In genomic region chr6:148807784-148808183, GRCh38 we compare ENCODE assay signal across 17 cellular contexts.
DNase-seq lines count a peak whose midpoint lies in the region; ATAC-seq lines count a peak whose summit lies in the region.
"Had no signal": no experiment of that assay in that cellular context is flagged by ENCODE, and none has a peak within 500 bp of the region (broad histone marks: within the 10 kb centered on the region; RNA-seq: fewer than 3 reads in every experiment).

No MANE protein-coding gene starts in this region.

- no peaks in the 10 kb centered on the region for H3K9me3 Mint-ChIP-seq in stimulated activated naive CD8-positive, alpha-beta T cell treated with anti-CD3 and anti-CD28 coated beads, Interleukin-15, Interleukin-2, amounts not matched to agents 100 ng/mL and 50 ng/mL, for 24 hours
- no peaks in the 10 kb centered on the region for H3K9me3 Mint-ChIP-seq in stimulated activated naive CD8-positive, alpha-beta T cell treated with anti-CD3 and anti-CD28 coated beads, Interleukin-15, amount 100 ng/mL, for 72 hours
- H3K9me3 Mint-ChIP-seq in activated T-helper 17 cell treated with anti-CD3 and anti-CD28 coated beads, Interleukin-2, amount 50 U/mL, for 72 hours = no peaks in the 10 kb centered on the region

- no peak overlapping the region for H3K4me3 Mint-ChIP-seq in stimulated activated naive CD8-positive, alpha-beta T cell treated with anti-CD3 and anti-CD28 coated beads, Interleukin-15, Interleukin-2, amounts not matched to agents 100 ng/mL and 50 ng/mL, for 24 hours
- no peak overlapping the region for H3K4me3 Mint-ChIP-seq in stimulated activated naive CD8-positive, alpha-beta T cell treated with anti-CD3 and anti-CD28 coated beads, Interleukin-15, amount 100 ng/mL, for 72 hours
- H3K4me3 Mint-ChIP-seq in activated T-helper 17 cell treated with anti-CD3 and anti-CD28 coated beads, Interleukin-2, amount 50 U/mL, for 72 hours = no peak overlapping the region
- H3K4me3 Mint-ChIP-seq: CD14-positive monocyte; CD4-positive, alpha-beta memory T cell; GM23338 had no signal

- H3K36me3 Mint-ChIP-seq in stimulated activated naive CD8-positive, alpha-beta T cell treated with anti-CD3 and anti-CD28 coated beads, Interleukin-15, Interleukin-2, amounts not matched to agents 100 ng/mL and 50 ng/mL, for 24 hours (ENCODE audit: low read depth) = no peaks in the 10 kb centered on the region
- no peaks in the 10 kb centered on the region for H3K36me3 Mint-ChIP-seq in activated T-helper 17 cell treated with anti-CD3 and anti-CD28 coated beads, Interleukin-2, amount 50 U/mL, for 72 hours (ENCODE audit: low read depth)
- H3K36me3 Mint-ChIP-seq: CD14-positive monocyte had no signal

- H3K27me3 Mint-ChIP-seq in stimulated activated naive CD8-positive, alpha-beta T cell treated with anti-CD3 and anti-CD28 coated beads, Interleukin-15, Interleukin-2, amounts not matched to agents 100 ng/mL and 50 ng/mL, for 24 hours = no peaks in the 10 kb centered on the region
- H3K27me3 Mint-ChIP-seq in stimulated activated naive CD8-positive, alpha-beta T cell treated with anti-CD3 and anti-CD28 coated beads, Interleukin-15, amount 100 ng/mL, for 72 hours = no peaks in the 10 kb centered on the region
- no peaks in the 10 kb centered on the region for H3K27me3 Mint-ChIP-seq in activated T-helper 17 cell treated with anti-CD3 and anti-CD28 coated beads, Interleukin-2, amount 50 U/mL, for 72 hours
- H3K27me3 Mint-ChIP-seq: CD4-positive, alpha-beta memory T cell had no signal

- peak overlapping the region; percentile 19 for H3K27ac Mint-ChIP-seq in stimulated activated naive CD8-positive, alpha-beta T cell treated with anti-CD3 and anti-CD28 coated beads, Interleukin-15, Interleukin-2, amounts not matched to agents 100 ng/mL and 50 ng/mL, for 24 hours
- H3K27ac Mint-ChIP-seq in stimulated activated naive CD8-positive, alpha-beta T cell treated with anti-CD3 and anti-CD28 coated beads, Interleukin-15, amount 100 ng/mL, for 72 hours = no peak overlapping the region
- H3K27ac Mint-ChIP-seq in activated T-helper 17 cell treated with anti-CD3 and anti-CD28 coated beads, Interleukin-2, amount 50 U/mL, for 72 hours = peak overlapping the region; percentile 33
- H3K27ac Mint-ChIP-seq: CD4-positive, alpha-beta memory T cell; GM23338 had no signal

- no peaks in the 10 kb centered on the region for H3K4me1 Mint-ChIP-seq in stimulated activated naive CD8-positive, alpha-beta T cell treated with anti-CD3 and anti-CD28 coated beads, Interleukin-15, Interleukin-2, amounts not matched to agents 100 ng/mL and 50 ng/mL, for 24 hours (ENCODE audit: low read depth)
- H3K4me1 Mint-ChIP-seq in stimulated activated naive CD8-positive, alpha-beta T cell treated with anti-CD3 and anti-CD28 coated beads, Interleukin-15, amount 100 ng/mL, for 72 hours = no peaks in the 10 kb centered on the region
- peaks cover 6% of the 10 kb centered on the region for H3K4me1 Mint-ChIP-seq in activated T-helper 17 cell treated with anti-CD3 and anti-CD28 coated beads, Interleukin-2, amount 50 U/mL, for 72 hours
- H3K4me1 Mint-ChIP-seq: CD14-positive monocyte had no signal

- no peak for DNase-seq in stimulated activated naive CD8-positive, alpha-beta T cell treated with anti-CD3 and anti-CD28 coated beads, Interleukin-15, amount 100 ng/mL, for 72 hours
- DNase-seq in mucosa of gallbladder (ENCODE audit: low spot score) = peak; percentile 12
- DNase-seq in GDM1 (lab: John Stamatoyannopoulos, UW) = no peak
- no peak for DNase-seq in DMS53 treated with DMSO at 0.1 percent for 48 hours (lab: John Stamatoyannopoulos, UW; ENCODE audit: unreplicated experiment)
- DNase-seq: 8988T; CD4-positive, alpha-beta memory T cell; DMS153; DND-41; EL; HCEC 1CT; IMR-90 had no signal

- no peak for ATAC-seq in stimulated activated naive CD8-positive, alpha-beta T cell treated with anti-CD3 and anti-CD28 coated beads, Interleukin-15, amount 100 ng/mL, for 72 hours
- no peak for ATAC-seq in activated T-helper 17 cell treated with anti-CD3 and anti-CD28 coated beads, Interleukin-2, amount 50 U/mL, for 72 hours (replicated peaks)
- ATAC-seq in GM18868 (IDR thresholded peaks at IDR 0.05; ENCODE audit: unreplicated experiment) = no peak
- ATAC-seq: GM23338, K562 had no signal

Comparison
In these comparisons a context has a peak if more than half of its experiments do, and no peak if none do; other contexts are left out.
1. H3K27ac Mint-ChIP-seq: peak in stimulated activated naive CD8-positive, alpha-beta T cell treated with anti-CD3 and anti-CD28 coated beads, Interleukin-15, Interleukin-2, amounts not matched to agents 100 ng/mL and 50 ng/mL, for 24 hours (single experiment) and activated T-helper 17 cell treated with anti-CD3 and anti-CD28 coated beads, Interleukin-2, amount 50 U/mL, for 72 hours (single experiment); none in stimulated activated naive CD8-positive, alpha-beta T cell treated with anti-CD3 and anti-CD28 coated beads, Interleukin-15, amount 100 ng/mL, for 72 hours (0 of 2).